8 cellular contexts compared by ENCODE assay signal in genomic region chr6:32984639-32985389, GRCh38. TPM values are rescaled to one million over a fixed set of nuclear protein-coding genes. Genes with fewer than 3 reads are reported as not detected.
A peak's percentile ranks its signal among the peaks of the same experiment; 100 is the strongest.
DNase-seq lines count a peak whose midpoint lies in the region; ATAC-seq and TF ChIP-seq lines count a peak whose summit lies in the region.

No MANE protein-coding gene starts in this region.

- H3K79me2 ChIP-seq in GM23338 (replicated peaks; ENCODE audit: insufficient read depth) = no peaks in the 10 kb centered on the region

- H3K9me3 ChIP-seq in CD4-positive, alpha-beta T cell (ENCODE audit: control insufficient read depth, low read length) = no peaks in the 10 kb centered on the region
- H3K9me3 ChIP-seq in T-helper 17 cell (ENCODE audit: control insufficient read depth, low read length, poor library complexity, severe bottlenecking) = no peaks in the 10 kb centered on the region
- H3K9me3 ChIP-seq in adrenal gland (replicated peaks in 1 of 3) = no peaks in the 10 kb centered on the region
- H3K9me3 ChIP-seq in sigmoid colon = no peaks in the 10 kb centered on the region

- TF ChIP-seq EP300 in sigmoid colon (IDR thresholded peaks at IDR 0.05) = no peak

- H2AFZ ChIP-seq in GM23338 = no peak overlapping the region

- peaks cover 24% of the 10 kb centered on the region for H4K20me1 ChIP-seq in GM23338 (replicated peaks; ENCODE audit: insufficient read depth)

- H3K9me3 Mint-ChIP-seq in CD4-positive, alpha-beta T cell = no peaks in the 10 kb centered on the region
- H3K9me3 Mint-ChIP-seq in GM23338 = no peaks in the 10 kb centered on the region

- ATAC-seq in CD4-positive, alpha-beta T cell (ENCODE audit: poor library complexity) = peak; percentile 98
- peak; percentile 75 for ATAC-seq in GM23338
- peak; percentile 73 for ATAC-seq in T-helper 17 cell
- peak; percentile 83 for ATAC-seq in left ventricle myocardium superior
- no peak for ATAC-seq in GM19328 (IDR thresholded peaks at IDR 0.05; ENCODE audit: unreplicated experiment)

- H3K9me2 ChIP-seq in GM23338 (ENCODE audit: insufficient read depth) = no peaks in the 10 kb centered on the region

- H3K36me3 ChIP-seq in GM23338 (ENCODE audit: insufficient read depth) (peaks cover 12% of the 10 kb centered on the region), adrenal gland (replicated peaks in 1 of 2) (peaks cover 0 to 31% of the 10 kb centered on the region in 2 donors), sigmoid colon (peaks cover 11 to 23% (median 20%) of the 10 kb centered on the region in 4 donors)

- H3K4me2 ChIP-seq in GM23338 = no peak overlapping the region

- TF ChIP-seq POLR2A in adrenal gland (IDR thresholded peaks at IDR 0.05) = no peak
- no peak for TF ChIP-seq POLR2A in sigmoid colon (IDR thresholded peaks at IDR 0.05)

- no peak overlapping the region for H3K4me3 ChIP-seq in GM23338
- no peak overlapping the region for H3K4me3 ChIP-seq in adrenal gland
- no peak overlapping the region for H3K4me3 ChIP-seq in sigmoid colon

- 11 to 14% (median 12%) methylated on average over 9 of the region's 9 CpGs for WGBS in adrenal gland, 4 donors
- 9 to 13% methylated on average over 9 of the region's 9 CpGs for WGBS in sigmoid colon, 2 donors

- intact Hi-C loops in CD4-positive, alpha-beta T cell (cut with DNase I, micrococcal nuclease) = loop anchor here (1.0 to 2.0 kb wide), 7 partner anchors 18 to 100 kb away; partner anchors contain the start of gene HLA-DMA (in 1 of the 2)
- intact Hi-C loops in adrenal gland (cut with DNase I) = loop anchor here (2.0 to 5.0 kb wide), 3 partner anchors 52 to 98 kb away; no protein-coding TSS in a partner anchor
- intact Hi-C loops in left ventricle myocardium superior (cut with micrococcal nuclease) = loop anchor here (5.0 kb wide), 2 partner anchors 53 to 98 kb away; no protein-coding TSS in a partner anchor
- intact Hi-C loops in sigmoid colon (cut with DNase I) = loop anchor here (1.0 to 2.0 kb wide), 2 partner anchors 52 to 100 kb away; no protein-coding TSS in a partner anchor

- no peaks in the 10 kb centered on the region for H3K27me3 ChIP-seq in CD4-positive, alpha-beta T cell (ENCODE audit: control insufficient read depth, insufficient read depth, low read length)
- H3K27me3 ChIP-seq in GM23338 (ENCODE audit: insufficient read depth) = no peaks in the 10 kb centered on the region
- no peaks in the 10 kb centered on the region for H3K27me3 ChIP-seq in adrenal gland
- no peaks in the 10 kb centered on the region for H3K27me3 ChIP-seq in sigmoid colon

- peak; percentile 83 for TF ChIP-seq CTCF in CD4-positive, alpha-beta T cell (IDR thresholded peaks at IDR 0.05)
- peak; percentile 85 to 96 for TF ChIP-seq CTCF in GM23338 (conservative IDR thresholded peaks at IDR 0.05; ENCODE audit: low read depth in 2 of 2)
- TF ChIP-seq CTCF in adrenal gland (IDR thresholded peaks at IDR 0.05) = peak; percentile 83 to 93 (median 88)
- TF ChIP-seq CTCF in sigmoid colon (IDR thresholded peaks at IDR 0.05) = peak; percentile 79 to 90 (median 86)

- H3K4me3 Mint-ChIP-seq in CD4-positive, alpha-beta T cell = no peak overlapping the region
- H3K4me3 Mint-ChIP-seq in GM23338 (no peak overlapping the region; the same call in 2 of the 3 replicates), T-helper 17 cell (no peak overlapping the region)

- CTCF ChIA-PET in CD4-positive, alpha-beta T cell (lab: Charles Lee) = interaction anchor here (0.6 to 6.9 kb wide), 36 partner anchors 8 to 716 kb away, joined by 3 to 123 read pairs (median 5); partner anchors contain the start of genes BRD2, HLA-DMA, HLA-DMB and PSMB8

- peaks cover 49% of the 10 kb centered on the region for H3F3A ChIP-seq in GM23338 (replicated peaks; ENCODE audit: low read depth)

- H3K36me3 Mint-ChIP-seq in CD4-positive, alpha-beta T cell (ENCODE audit: low read depth) = peaks cover 33% of the 10 kb centered on the region
- peaks cover 24% of the 10 kb centered on the region for H3K36me3 Mint-ChIP-seq in GM23338 (ENCODE audit: low read depth)
- no peaks in the 10 kb centered on the region for H3K36me3 Mint-ChIP-seq in T-helper 17 cell (ENCODE audit: low read depth)

- peak overlapping the region; percentile 43 for H3K27ac Mint-ChIP-seq in CD4-positive, alpha-beta T cell
- peak overlapping the region; percentile 43 for H3K27ac Mint-ChIP-seq in GM23338
- peak overlapping the region; percentile 54 for H3K27ac Mint-ChIP-seq in T-helper 17 cell

- no peak overlapping the region for H3K27ac ChIP-seq in CD4-positive, alpha-beta T cell (ENCODE audit: low read depth, low read length)
- H3K27ac ChIP-seq in GM23338 (ENCODE audit: low read depth) (0 out of 2 replicates have a peak overlapping the region, but pooled peaks have one; percentile 76), adrenal gland (peak overlapping the region in 1 of 5 donors; percentile 24), sigmoid colon (peak overlapping the region in 2 of 4 donors; percentile 30 to 75)

- H3K4me1 ChIP-seq in GM23338 (ENCODE audit: insufficient read depth) (peaks cover 4% of the 10 kb centered on the region; the same call in 1 of the 2 replicates), adrenal gland (replicated peaks in 1 of 2) (peaks cover 0 to 10% of the 10 kb centered on the region in 2 donors), sigmoid colon (peaks cover 0 to 41% (median 18%) of the 10 kb centered on the region in 4 donors)

- H3K4me1 Mint-ChIP-seq in CD4-positive, alpha-beta T cell (ENCODE audit: low read depth) = peaks cover 28% of the 10 kb centered on the region
- H3K4me1 Mint-ChIP-seq in GM23338 (peaks cover 34% of the 10 kb centered on the region), T-helper 17 cell (peaks cover 31% of the 10 kb centered on the region)

- DNase-seq in CD4-positive, alpha-beta T cell = peak; percentile 83 to 95 (median 88)
- DNase-seq in GM23338 (ENCODE audit: low spot score) (peak; percentile 97), NCI-H1930 (lab: John Stamatoyannopoulos, UW) (peak; percentile 64 to 83), T-helper 17 cell (peak; percentile 76 to 78 (median 77)), adrenal gland (peak; percentile 87 to 98 (median 95)), left ventricle myocardium superior (peak; percentile 94), sigmoid colon (peak; percentile 93)

- no peaks in the 10 kb centered on the region for H3K27me3 Mint-ChIP-seq in CD4-positive, alpha-beta T cell
- H3K27me3 Mint-ChIP-seq in GM23338 (ENCODE audit: insufficient read depth, low read depth, poor library complexity) = peaks cover 16% of the 10 kb centered on the region
- H3K27me3 Mint-ChIP-seq in T-helper 17 cell = no peaks in the 10 kb centered on the region

- POLR2A ChIA-PET in CD4-positive, alpha-beta T cell (lab: Charles Lee) = interaction anchor here (0.7 to 10.7 kb wide), 16 partner anchors 8 to 1399 kb away, joined by 3 to 347 read pairs (median 10); partner anchors contain the start of genes BRD2, HLA-DMA, HLA-DMB and TAP1

TF ChIP-seq in GM23338, 12 proteins besides CTCF, POLR2A, EP300 and RAD21 (continues in another document):
- TF ChIP-seq ZNF331 (CRISPR knock-in tag; IDR thresholded peaks at IDR 0.05; ENCODE audit: low read depth) (no peak), JUNB (IDR thresholded peaks at IDR 0.05; ENCODE audit: unreplicated experiment) (no peak), POLR2AphosphoS5 (IDR thresholded peaks at IDR 0.05; ENCODE audit: low read depth) (no peak), ZNF114 (CRISPR knock-in tag; IDR thresholded peaks at IDR 0.05) (no peak), EZH2phosphoT487 (IDR thresholded peaks at IDR 0.05; ENCODE audit: unreplicated experiment) (no peak), NANOG (IDR thresholded peaks at IDR 0.05; ENCODE audit: borderline replicate concordance) (no peak)

RNA-seq across cellular contexts. Expression of gene BRD2, which starts 16.4 kb away (rescaled TPM):
- 100 to 1,000 TPM; 340 to 378 TPM for total RNA-seq in CD4-positive, alpha-beta T cell
- total RNA-seq in GM23338 (2014; rRNA removed; shearing (Covaris generic)) = 169 and 182 TPM in 2 replicates
- 81.9 and 84.9 TPM in 2 replicates for polyA plus RNA-seq in GM23338 (2016; fragmentation: Nextera tagmentation; extraction: Ambion mirVana)
- 100 to 1,000 TPM; 409 to 459 TPM for total RNA-seq in T-helper 17 cell
- total RNA-seq in adrenal gland = 100 to 1,000 TPM; 134 to 196 (median 165) TPM
- polyA plus RNA-seq in adrenal gland = 100 to 1,000 TPM; 127 to 288 (median 152) TPM
- total RNA-seq in left ventricle myocardium superior = 73.8 TPM
- 100 to 1,000 TPM in 1 of 4 donors, 10 to 100 TPM in 3; 82.4 to 116 (median 87.7) TPM for total RNA-seq in sigmoid colon
- polyA plus RNA-seq in sigmoid colon = 100 to 1,000 TPM in 1 of 3 donors, 10 to 100 TPM in 2; 60.6 to 135 (median 69.7) TPM

RNA-seq across cellular contexts. Expression of gene HLA-DOA, which starts 24.6 kb away (rescaled TPM):
- 1 to 10 TPM; 5.9 to 6.1 TPM for total RNA-seq in CD4-positive, alpha-beta T cell
- 30.5 and 34.2 TPM in 2 replicates for total RNA-seq in GM23338 (2014; rRNA removed; shearing (Covaris generic))
- 4.8 TPM in 2 replicates for polyA plus RNA-seq in GM23338 (2016; fragmentation: Nextera tagmentation; extraction: Ambion mirVana)
- total RNA-seq in T-helper 17 cell = 1 to 10 TPM; 2.6 to 5.1 TPM
- total RNA-seq in adrenal gland = 10 to 100 TPM in 6 of 8 donors, 1 to 10 TPM in 2; 4.4 to 61.9 (median 24.7) TPM
- polyA plus RNA-seq in adrenal gland = 1 to 10 TPM; 1.6 to 4.2 (median 1.9) TPM
- 1.8 TPM for total RNA-seq in left ventricle myocardium superior
- 1 to 10 TPM; 1.5 to 3.0 (median 2.3) TPM for total RNA-seq in sigmoid colon
- polyA plus RNA-seq in sigmoid colon = 10 to 100 TPM in 1 of 3 donors, 1 to 10 TPM in 2; 1.8 to 42.0 (median 6.5) TPM

RNA-seq across cellular contexts. Expression of gene HLA-DMA, which starts 31.9 kb away (rescaled TPM):
- total RNA-seq in CD4-positive, alpha-beta T cell = 10 to 100 TPM; 14.4 to 16.5 TPM
- 3.5 and 5.2 TPM in 2 replicates for total RNA-seq in GM23338 (2014; rRNA removed; shearing (Covaris generic))
- polyA plus RNA-seq in GM23338 (2016; fragmentation: Nextera tagmentation; extraction: Ambion mirVana) (6.2 and 8.1 TPM in 2 replicates), adrenal gland (100 to 1,000 TPM in 2 of 3 donors, 10 to 100 TPM in 1; 87.5 to 138 (median 108) TPM), sigmoid colon (100 to 1,000 TPM in 1 of 3 donors, 10 to 100 TPM in 2; 19.8 to 131 (median 57.1) TPM)
- total RNA-seq in T-helper 17 cell (10 to 100 TPM; 20.9 to 23.4 TPM), adrenal gland (100 to 1,000 TPM in 5 of 8 donors, 10 to 100 TPM in 3; 40.3 to 269 (median 140) TPM), left ventricle myocardium superior (20.0 TPM), sigmoid colon (10 to 100 TPM; 16.3 to 26.0 (median 20.2) TPM)

RNA-seq across cellular contexts. Expression of gene HLA-DMB, which starts 44.0 kb away (rescaled TPM):
- total RNA-seq in CD4-positive, alpha-beta T cell = 1 to 10 TPM; 4.6 to 6.0 TPM
- total RNA-seq in GM23338 (2014; rRNA removed; shearing (Covaris generic)) = 1.3 and 1.6 TPM in 2 replicates
- polyA plus RNA-seq in GM23338 (2016; fragmentation: Nextera tagmentation; extraction: Ambion mirVana) = 0.70 and 1.4 TPM in 2 replicates
- total RNA-seq in T-helper 17 cell = 10 to 100 TPM; 11.1 to 23.3 TPM
- 100 to 1,000 TPM in 1 of 8 donors, 10 to 100 TPM in 7; 37.3 to 118 (median 85.7) TPM for total RNA-seq in adrenal gland
- 10 to 100 TPM in 2 of 3 donors, 1 to 10 TPM in 1; 9.1 to 41.2 (median 23.9) TPM for polyA plus RNA-seq in adrenal gland
- total RNA-seq in left ventricle myocardium superior = 10.6 TPM
- total RNA-seq in sigmoid colon = 10 to 100 TPM; 10.2 to 25.3 (median 11.5) TPM
- polyA plus RNA-seq in sigmoid colon = 100 to 1,000 TPM in 1 of 3 donors, 10 to 100 TPM in 2; 13.2 to 108 (median 90.5) TPM
